ENCODE assay signal across 12 cellular contexts in genomic region chr21:16377857-16378256, GRCh38.
"Had no signal": no experiment of that assay in that cellular context is flagged by ENCODE, and none has a peak within 500 bp of the region (broad histone marks: within the 10 kb centered on the region; RNA-seq: fewer than 3 reads in every experiment).

No MANE protein-coding gene starts in this region.

- H3K27ac ChIP-seq: hepatocyte, vagina, WERI-Rb-1 had no signal

- H3K27me3 Mint-ChIP-seq: activated naive CD8-positive, alpha-beta T cell had no signal

- H3K4me1 Mint-ChIP-seq: endodermal cell had no signal

- H3K79me2 ChIP-seq: hepatocyte had no signal

- H3K36me3 ChIP-seq: transverse colon, vagina, WERI-Rb-1 had no signal

- H3K9me3 ChIP-seq: transverse colon, vagina had no signal

- H3K4me2 ChIP-seq: hepatocyte had no signal

- H3K4me3 Mint-ChIP-seq: activated naive CD8-positive, alpha-beta T cell; endodermal cell; neural crest cell had no signal

- H2AFZ ChIP-seq: hepatocyte had no signal

- H3K27ac Mint-ChIP-seq: activated naive CD8-positive, alpha-beta T cell; endodermal cell had no signal

- H3K36me3 Mint-ChIP-seq: activated naive CD8-positive, alpha-beta T cell had no signal

- H3K9me3 Mint-ChIP-seq: endodermal cell, neural crest cell had no signal

- H3K27me3 ChIP-seq: hepatocyte, transverse colon, vagina had no signal

- DNase-seq: activated CD4-positive, alpha-beta T cell treated with anti-CD3 and anti-CD28 coated beads, Interleukin-2, amount 50 U/mL, for 48 hours; activated gamma-delta T cell treated with Interleukin-2 at 50 U/mL for 16 hours; endodermal cell; erythroblast; stimulated activated naive CD4-positive, alpha-beta T cell treated with Interleukin-2 at 50 U/mL for 16 hours; substantia nigra; transverse colon; WERI-Rb-1 had no signal

- H3K4me3 ChIP-seq: hepatocyte, transverse colon, vagina had no signal
